In genomic region chr1:109041614-109042473, GRCh38 we compare ENCODE assay signal across 8 cellular contexts. TPM values are rescaled to one million over a fixed set of nuclear protein-coding genes. Genes with fewer than 3 reads are reported as not detected.
DNase-seq lines count a peak whose midpoint lies in the region; ATAC-seq and TF ChIP-seq lines count a peak whose summit lies in the region.

Gene WDR47 (minus strand): TSS chr1:109042102. CDS start chr1:109023512, 18,590 bp downstream.

- no peaks in the 10 kb centered on the region for H3K36me3 ChIP-seq in kidney epithelial cell (ENCODE audit: control insufficient read depth, insufficient read depth, low read length)

- peak within 1 kb of the TSS; percentile 85 for H3K27ac Mint-ChIP-seq in chondrocyte (ENCODE audit: unreplicated experiment)

- DNase-seq in AML-193 (lab: John Stamatoyannopoulos, UW) (peak; percentile 91 to 93), NCI-H460 (ENCODE audit: extremely low read depth, low read depth) (peak; percentile 91), chondrocyte (ENCODE audit: low spot score) (peak; percentile 99), kidney epithelial cell (ENCODE audit: low read depth) (peak; percentile 88)
- DNase-seq in activated CD4-positive, alpha-beta T cell treated with anti-CD3 and anti-CD28 coated beads for 24 hours (ENCODE audit: low read depth in 2 of 2) = peak; percentile 91 to 92
- DNase-seq in stimulated activated CD4-positive, alpha-beta T cell treated with anti-CD3 and anti-CD28 coated beads, Interleukin-15, amount 100 ng/mL, for 24 hours = peak; percentile 97

- peak; percentile 97 for ATAC-seq in HG03432 (IDR thresholded peaks at IDR 0.05; ENCODE audit: unreplicated experiment)

- H3K4me1 Mint-ChIP-seq in chondrocyte (ENCODE audit: low read depth) = peaks cover 15% of the 10 kb centered on the region

- H3K27me3 Mint-ChIP-seq in chondrocyte (ENCODE audit: low read depth) = no peaks in the 10 kb centered on the region

- peak within 1 kb of the TSS; percentile 90 for H3K4me3 ChIP-seq in kidney epithelial cell (ENCODE audit: low read depth, low read length)

- H3K4me3 Mint-ChIP-seq in chondrocyte (ENCODE audit: unreplicated experiment) = peak within 1 kb of the TSS; percentile 87

- H3K36me3 Mint-ChIP-seq in chondrocyte (ENCODE audit: low read depth) = no peaks in the 10 kb centered on the region

- H3K27me3 ChIP-seq in kidney epithelial cell (ENCODE audit: control insufficient read depth, insufficient read depth, low read length) = no peaks in the 10 kb centered on the region

- no peak for TF ChIP-seq CTCF in chondrocyte (IDR thresholded peaks at IDR 0.05)
- no peak for TF ChIP-seq CTCF in kidney epithelial cell (IDR thresholded peaks at IDR 0.05; ENCODE audit: insufficient read depth, low read length, poor library complexity, severe bottlenecking)

- no peaks in the 10 kb centered on the region for H3K9me3 Mint-ChIP-seq in chondrocyte (ENCODE audit: low read depth)

- TF ChIP-seq POLR2A in GM19193 (IDR thresholded peaks at IDR 0.05; ENCODE audit: extremely low read depth, insufficient read depth, insufficient read length) = peak; percentile 98

RNA-seq across cellular contexts. Expression of gene WDR47, which starts in this region (rescaled TPM):
- 6.7 and 7.7 TPM in 2 replicates for total RNA-seq in NCI-H460 (2014; rRNA removed; shearing (Covaris generic))
- polyA plus RNA-seq in NCI-H460 (2014; cell fraction: nucleus; rRNA removed) = 3.7 and 4.5 TPM in 2 replicates
- total RNA-seq in chondrocyte (27.0 to 31.8 TPM (median 30.6 TPM) in 3 replicates), kidney epithelial cell (10.1 and 11.5 TPM in 2 replicates)

Comparison
In these comparisons a context has a peak if more than half of its experiments do, and no peak if none do; other contexts are left out.
1. Peak in every context shown above with its lines: DNase-seq, ATAC-seq and H3K4me3 ChIP-seq.